ENCODE assay signal across 1 cellular context in genomic region chr9:24614070-24614469, GRCh38.
TF ChIP-seq lines count a peak whose summit lies in the region.

No MANE protein-coding gene starts in this region.

TF ChIP-seq in WTC11, 78 proteins besides CTCF, POLR2A, EP300 and RAD21 (continued from another document):
- TF ChIP-seq ESRRA (CRISPR knock-in tag; IDR thresholded peaks at IDR 0.05; ENCODE audit: borderline replicate concordance): no peak
- no peak for TF ChIP-seq RELA (CRISPR knock-in tag; IDR thresholded peaks at IDR 0.05; ENCODE audit: borderline replicate concordance)
- no peak for TF ChIP-seq ZBTB43 (CRISPR knock-in tag; IDR thresholded peaks at IDR 0.05)
- no peak for TF ChIP-seq NR3C1 (CRISPR knock-in tag; conservative IDR thresholded peaks at IDR 0.05; ENCODE audit: low read depth)
- no peak for TF ChIP-seq FOXP4 (CRISPR knock-in tag; IDR thresholded peaks at IDR 0.05)
TF ChIP-seq in WTC11: peak in this region for 0.
